In genomic region chrX:13069771-13070410, GRCh38 we compare ENCODE assay signal across 22 cellular contexts. TPM values are rescaled to one million over a fixed set of nuclear protein-coding genes. Genes with fewer than 3 reads are reported as not detected.
"Had no signal": no experiment of that assay in that cellular context is flagged by ENCODE, and none has a peak within 500 bp of the region (broad histone marks: within the 10 kb centered on the region; RNA-seq: fewer than 3 reads in every experiment).

No MANE protein-coding gene starts in this region.

- DNase-seq: activated CD4-positive, alpha-beta T cell treated with anti-CD3 and anti-CD28 coated beads for 1 hour; activated CD8-positive, alpha-beta memory T cell treated with anti-CD3 and anti-CD28 coated beads, Interleukin-2, amount 50 U/mL, for 4 hours; activated CD8-positive, alpha-beta T cell treated with anti-CD3 and anti-CD28 coated beads for 36 hours; activated T-cell treated with anti-CD3 and anti-CD28 coated beads, Interleukin-2, amount 50 U/mL, for 72 hours; central memory CD4-positive, alpha-beta T cell; endodermal cell; foreskin keratinocyte; head of caudate nucleus; left lung; mesendoderm; nephron progenitor cell; psoas muscle; spleen; stimulated activated CD4-positive, alpha-beta T cell treated with anti-CD3 and anti-CD28 coated beads, Interleukin-1b, Interleukin-23, amount 100 ng/mL, for 48 hours; stimulated activated naive CD4-positive, alpha-beta T cell; T-helper 9 cell had no signal

- H3K27ac ChIP-seq: ascending aorta, foreskin keratinocyte, left lung, psoas muscle, spleen had no signal

- H3K36me3 ChIP-seq: ascending aorta, left lung, spleen had no signal

- ATAC-seq: activated CD8-positive, alpha-beta T cell treated with anti-CD3 and anti-CD28 coated beads for 36 hours; activated T-cell treated with anti-CD3 and anti-CD28 coated beads, Interleukin-2, amount 50 U/mL, for 72 hours; foreskin keratinocyte; left lung; psoas muscle; sciatic nerve had no signal

- FAIRE-seq: islet of Langerhans had no signal

- H3K4me3 ChIP-seq: ascending aorta, left lung, psoas muscle, spleen had no signal

- H3K4me1 ChIP-seq: ascending aorta, foreskin keratinocyte, psoas muscle had no signal

- H3K27me3 ChIP-seq: ascending aorta, foreskin keratinocyte, left lung had no signal

RNA-seq across cellular contexts. Expression of gene FAM9C, which starts 25.5 kb away (rescaled TPM):
- total RNA-seq: activated CD8-positive, alpha-beta T cell treated with anti-CD3 and anti-CD28 coated beads for 36 hours; ascending aorta; dermis microvascular lymphatic vessel endothelial cell; endodermal cell; foreskin keratinocyte; left lung; osteoblast; sciatic nerve had no signal
- polyA plus RNA-seq: esophagus, foreskin keratinocyte, psoas muscle had no signal
